In genomic region chr11:130431337-130431773, GRCh38 we compare ENCODE assay signal across 8 cellular contexts. TPM values are rescaled to one million over a fixed set of nuclear protein-coding genes. Genes with fewer than 3 reads are reported as not detected.
DNase-seq lines count a peak whose midpoint lies in the region; ATAC-seq and TF ChIP-seq lines count a peak whose summit lies in the region.

No MANE protein-coding gene starts in this region.

- intact Hi-C loops in natural killer cell (cut with micrococcal nuclease), result no loop called here

- peak; percentile 84 for DNase-seq in GM13977 (ENCODE audit: low spot score)
- peak; percentile 87 for DNase-seq in NT2/D1 (ENCODE audit: low read depth, low spot score)
- peak; percentile 83 for DNase-seq in activated CD8-positive, alpha-beta memory T cell treated with anti-CD3 and anti-CD28 coated beads, Interleukin-2, amount 50 U/mL, for 48 hours
- DNase-seq in erythroblast (lab: John Stamatoyannopoulos, UW), result peak; percentile 50 to 73
- peak; percentile 48 for DNase-seq in natural killer cell
- DNase-seq in stimulated activated naive CD4-positive, alpha-beta T cell treated with Interleukin-2 at 50 U/mL for 16 hours (lab: John Stamatoyannopoulos, UW), result peak; percentile 50

- H2AFZ ChIP-seq in ACC112 (ENCODE audit: low read length, unreplicated experiment), result no peak overlapping the region

- no peak overlapping the region for H3K9ac ChIP-seq in NT2/D1 (ENCODE audit: insufficient read length, low read depth)

- TF ChIP-seq CTCF in GM13977 (IDR thresholded peaks at IDR 0.05; ENCODE audit: extremely low read depth, insufficient read depth, missing control alignments) (peak; percentile 84), natural killer cell (IDR thresholded peaks at IDR 0.05) (peak; percentile 48)

- peaks cover 31 to 34% of the 10 kb centered on the region in 2 donors for H3K27me3 Mint-ChIP-seq in natural killer cell (ENCODE audit: low read depth in 2 of 2)

- H3K4me1 ChIP-seq in ACC112 (ENCODE audit: control insufficient read depth, insufficient read depth, low read length, unreplicated experiment) (peaks cover 20% of the 10 kb centered on the region), NT2/D1 (ENCODE audit: insufficient read depth, insufficient read length) (peaks cover 4% of the 10 kb centered on the region)

- H3K4me1 Mint-ChIP-seq in natural killer cell, result peaks cover 0 to 21% of the 10 kb centered on the region in 2 donors

- H3K4me3 Mint-ChIP-seq in natural killer cell, result no peak overlapping the region

- no peaks in the 10 kb centered on the region for H3K79me2 ChIP-seq in ACC112 (ENCODE audit: control insufficient read depth, insufficient read depth, low read length, unreplicated experiment)

- no peaks in the 10 kb centered on the region for H3K9me3 Mint-ChIP-seq in natural killer cell

- no peak for TF ChIP-seq POLR2A in erythroblast (IDR thresholded peaks at IDR 0.05; ENCODE audit: low read length)

- in situ Hi-C loops in GM13977 (cut with MboI; ENCODE audit: low pct_unique_long_range_greater_than_20kb, low sequenced_read_pairs, unreplicated experiment), result loop anchor here (10.0 kb wide), 1 partner anchor 433 kb away; no protein-coding TSS in a partner anchor

- H3K4me3 ChIP-seq in ACC112 (ENCODE audit: low read depth, low read length) (peak overlapping the region; percentile 42; the same call in 1 of the 2 replicates), NT2/D1 (ENCODE audit: insufficient read length, low read depth) (no peak overlapping the region)

- H3K9me3 ChIP-seq in NT2/D1 (ENCODE audit: insufficient read depth, low read length), result no peaks in the 10 kb centered on the region

- no peaks in the 10 kb centered on the region for H3K36me3 ChIP-seq in ACC112 (ENCODE audit: insufficient read depth, low read length)
- no peaks in the 10 kb centered on the region for H3K36me3 ChIP-seq in NT2/D1 (ENCODE audit: insufficient read depth, insufficient read length, low read length)

- H3K27me3 ChIP-seq in ACC112 (ENCODE audit: insufficient read depth, low read length), result peaks cover 40% of the 10 kb centered on the region
- peaks cover 42% of the 10 kb centered on the region for H3K27me3 ChIP-seq in NT2/D1 (ENCODE audit: insufficient read depth, insufficient read length)

- ATAC-seq in HG03175 (IDR thresholded peaks at IDR 0.05; ENCODE audit: unreplicated experiment) (peak; percentile 49), natural killer cell (peak; percentile 53 to 64 (median 57))

- H3K27ac ChIP-seq in ACC112 (ENCODE audit: low read depth, low read length), result no peak overlapping the region

- no peaks in the 10 kb centered on the region for H3K36me3 Mint-ChIP-seq in natural killer cell

- H3K27ac Mint-ChIP-seq in natural killer cell, result no peak overlapping the region

RNA-seq across cellular contexts. Expression of gene ADAMTS8, which starts 2.9 kb away (rescaled TPM):
- not detected for total RNA-seq in natural killer cell

RNA-seq across cellular contexts. Expression of gene ADAMTS15, which starts 17.1 kb away (rescaled TPM):
- under 1 TPM in 1 of 3 donors, not detected in 2; 0.20 TPM for total RNA-seq in natural killer cell
